8 cellular contexts compared by ENCODE assay signal in the genomic region with DNA sequence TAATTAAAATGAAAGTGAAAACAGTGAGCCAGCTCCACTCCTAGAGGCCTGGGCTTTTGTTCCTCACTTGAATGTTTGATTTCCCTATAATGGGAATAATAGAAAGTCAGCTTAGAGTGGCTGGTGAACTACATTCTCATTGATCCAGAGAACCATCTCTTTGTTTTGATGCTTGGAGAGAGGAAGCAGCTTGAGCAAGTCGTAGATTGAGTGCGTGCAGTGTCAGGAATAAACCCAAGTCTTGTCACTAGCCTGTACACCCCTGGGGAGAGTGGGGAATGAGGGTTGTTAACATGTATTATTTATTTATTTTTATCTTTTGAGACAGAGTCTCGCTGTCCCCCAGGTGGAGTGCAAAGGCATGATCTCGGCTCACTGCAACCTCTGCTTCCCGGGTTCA. TPM values are rescaled to one million over a fixed set of nuclear protein-coding genes. Genes with fewer than 3 reads are reported as not detected.
DNase-seq lines count a peak whose midpoint lies in the region; ATAC-seq and TF ChIP-seq lines count a peak whose summit lies in the region.

No MANE protein-coding gene starts in this region.

- no peaks in the 10 kb centered on the region for H3K9me3 Mint-ChIP-seq in nephron

- peaks cover 10% of the 10 kb centered on the region for H3K4me1 Mint-ChIP-seq in nephron

- peaks cover 10% of the 10 kb centered on the region for H3K4me1 ChIP-seq in effector memory CD4-positive, alpha-beta T cell (ENCODE audit: control insufficient read depth, insufficient read depth, low read length, poor library complexity, severe bottlenecking)

- peaks cover 13% of the 10 kb centered on the region for H3K36me3 ChIP-seq in effector memory CD4-positive, alpha-beta T cell (ENCODE audit: control insufficient read depth, insufficient read depth, low read length)

- no peaks in the 10 kb centered on the region for H3K9me3 ChIP-seq in effector memory CD4-positive, alpha-beta T cell (ENCODE audit: control insufficient read depth, low read length)

- no peak for ATAC-seq in HG03469 (IDR thresholded peaks at IDR 0.05; ENCODE audit: unreplicated experiment)

- peaks cover 20% of the 10 kb centered on the region for H3K27me3 Mint-ChIP-seq in nephron (ENCODE audit: low read depth)

- H3K27me3 ChIP-seq in effector memory CD4-positive, alpha-beta T cell (replicated peaks; ENCODE audit: control insufficient read depth, insufficient read depth, low read length, poor library complexity, severe bottlenecking): peaks cover 3% of the 10 kb centered on the region

- H3K4me3 ChIP-seq in effector memory CD4-positive, alpha-beta T cell (ENCODE audit: insufficient read depth, low read depth, low read length, poor library complexity, severe bottlenecking): peak overlapping the region; percentile 84

- H3K36me3 Mint-ChIP-seq in nephron (ENCODE audit: low read depth): peaks cover 10% of the 10 kb centered on the region

- H3K4me3 Mint-ChIP-seq in nephron: peak overlapping the region; percentile 97

- H3K27ac ChIP-seq in effector memory CD4-positive, alpha-beta T cell (ENCODE audit: insufficient read depth, low read length, poor library complexity, severe bottlenecking): peak overlapping the region; percentile 93

- peak overlapping the region; percentile 100 for H3K27ac Mint-ChIP-seq in nephron

- TF ChIP-seq CTCF in nephron (IDR thresholded peaks at IDR 0.05; ENCODE audit: unreplicated experiment in 3 of 3): no peak

- DNase-seq in ELR (ENCODE audit: low read depth) (peak; percentile 16), NCI-H510A treated with DMSO at 0.1 percent for 48 hours (lab: John Stamatoyannopoulos, UW) (peak; percentile 38), cerebellum (ENCODE audit: low spot score) (no peak), activated gamma-delta T cell treated with Interleukin-2 at 50 U/mL for 16 hours (no peak)
- no peak for DNase-seq in effector memory CD4-positive, alpha-beta T cell
- no peak for DNase-seq in stimulated activated CD4-positive, alpha-beta T cell treated with anti-CD3 and anti-CD28 coated beads, Interleukin-4, amount 100 ng/mL, for 4 hours

RNA-seq across cellular contexts. Expression of a gene that starts 0.9 kb away (rescaled TPM):
- total RNA-seq in cerebellum: 30.7 TPM

RNA-seq across cellular contexts. Expression of a gene that starts 12.8 kb away (rescaled TPM):
- total RNA-seq in cerebellum: 10.9 TPM

RNA-seq across cellular contexts. Expression of a gene that starts 39.7 kb away (rescaled TPM):
- 24.3 TPM for total RNA-seq in cerebellum

Comparison
In these comparisons a context has a peak if more than half of its experiments do, and no peak if none do; other contexts are left out.
1. DNase-seq: peak in ELR (single experiment) and NCI-H510A treated with DMSO at 0.1 percent for 48 hours (single experiment); none in effector memory CD4-positive, alpha-beta T cell (0 of 3), stimulated activated CD4-positive, alpha-beta T cell treated with anti-CD3 and anti-CD28 coated beads, Interleukin-4, amount 100 ng/mL, for 4 hours (0 of 2), cerebellum (single experiment) and activated gamma-delta T cell treated with Interleukin-2 at 50 U/mL for 16 hours (single experiment).